12 cellular contexts compared by ENCODE assay signal in genomic region chr2:100603945-100604633, GRCh38. TPM values are rescaled to one million over a fixed set of nuclear protein-coding genes. Genes with fewer than 3 reads are reported as not detected.
DNase-seq lines count a peak whose midpoint lies in the region; TF ChIP-seq lines count a peak whose summit lies in the region.
"Had no signal": no experiment of that assay in that cellular context is flagged by ENCODE, and none has a peak within 500 bp of the region (broad histone marks: within the 10 kb centered on the region; RNA-seq: fewer than 3 reads in every experiment).

No MANE protein-coding gene starts in this region.

- WGBS in sigmoid colon, 2 donors = 78 to 81% methylated on average over 10 of the region's 10 CpGs

- H3K27ac ChIP-seq in left ventricle myocardium inferior (replicated peaks) = peak overlapping the region; percentile 69
- H3K27ac ChIP-seq in sigmoid colon = peak overlapping the region; percentile 25 to 70 (median 53)
- H3K27ac ChIP-seq: foreskin keratinocyte, uterus had no signal

- DNase-seq in HAP-1 (ENCODE audit: low spot score in 2 of 2) (peak; percentile 31 to 59), astrocyte of the hippocampus (ENCODE audit: low read depth, low spot score) (peak; percentile 79), left ventricle myocardium inferior (no peak), sigmoid colon (no peak), NCI-H1694 (lab: John Stamatoyannopoulos, UW) (no peak), occipital lobe (lab: John Stamatoyannopoulos, UW) (no peak), NOMO-1 treated with DMSO at 0.1 percent for 48 hours (lab: John Stamatoyannopoulos, UW; ENCODE audit: unreplicated experiment) (no peak)
- DNase-seq: activated CD8-positive, alpha-beta memory T cell treated with anti-CD3 and anti-CD28 coated beads, Interleukin-2, amount 50 U/mL, for 48 hours; DMS153; foreskin keratinocyte; NCI-H146; uterus had no signal

- no peaks in the 10 kb centered on the region for H3K36me3 ChIP-seq in HAP-1 (replicated peaks)
- no peaks in the 10 kb centered on the region for H3K36me3 ChIP-seq in left ventricle myocardium inferior
- no peaks in the 10 kb centered on the region for H3K36me3 ChIP-seq in sigmoid colon
- H3K36me3 ChIP-seq: uterus had no signal

- H3K4me1 ChIP-seq in HAP-1 (peaks cover 10% of the 10 kb centered on the region), left ventricle myocardium inferior (peaks cover 13% of the 10 kb centered on the region), sigmoid colon (peaks cover 0 to 15% (median 13%) of the 10 kb centered on the region in 4 donors)
- H3K4me1 ChIP-seq: foreskin keratinocyte, uterus had no signal

- H3K27me3 ChIP-seq in HAP-1 (ENCODE audit: low read depth) = no peaks in the 10 kb centered on the region
- no peaks in the 10 kb centered on the region for H3K27me3 ChIP-seq in left ventricle myocardium inferior (ENCODE audit: low read depth)
- no peaks in the 10 kb centered on the region for H3K27me3 ChIP-seq in sigmoid colon
- H3K27me3 ChIP-seq: foreskin keratinocyte, uterus had no signal

- TF ChIP-seq POLR2A in sigmoid colon (IDR thresholded peaks at IDR 0.05) = no peak

- TF ChIP-seq CTCF in left ventricle myocardium inferior (IDR thresholded peaks at IDR 0.05; ENCODE audit: borderline replicate concordance) = no peak
- no peak for TF ChIP-seq CTCF in sigmoid colon (IDR thresholded peaks at IDR 0.05)

- intact Hi-C loops in left ventricle myocardium inferior (cut with micrococcal nuclease) = no loop called here
- intact Hi-C loops in sigmoid colon (cut with DNase I) = no loop called here

- H3K9me3 ChIP-seq in HAP-1 = no peaks in the 10 kb centered on the region
- H3K9me3 ChIP-seq in left ventricle myocardium inferior (replicated peaks) = no peaks in the 10 kb centered on the region
- no peaks in the 10 kb centered on the region for H3K9me3 ChIP-seq in sigmoid colon
- H3K9me3 ChIP-seq: uterus had no signal

- in situ Hi-C loops in HAP-1 (cut with MboI; ENCODE audit: low sequenced_read_pairs) = no loop called here

- H3K4me3 ChIP-seq in HAP-1 (no peak overlapping the region), left ventricle myocardium inferior (no peak overlapping the region), sigmoid colon (no peak overlapping the region)
- H3K4me3 ChIP-seq: uterus had no signal

- TF ChIP-seq EP300 in sigmoid colon (IDR thresholded peaks at IDR 0.05) = no peak

RNA-seq across cellular contexts. Expression of gene PDCL3, which starts 41.3 kb away (rescaled TPM):
- 27.6 TPM for total RNA-seq in left ventricle myocardium inferior
- total RNA-seq in sigmoid colon = 10 to 100 TPM; 23.5 to 41.3 (median 31.3) TPM
- 10 to 100 TPM; 25.8 to 40.2 (median 36.8) TPM for polyA plus RNA-seq in sigmoid colon
- total RNA-seq in occipital lobe = 8.1 TPM

Comparison
In these comparisons a context has a peak if more than half of its experiments do, and no peak if none do; other contexts are left out.
1. DNase-seq: peak in HAP-1 (2 of 2) and astrocyte of the hippocampus (single experiment); none in left ventricle myocardium inferior (single experiment), sigmoid colon (single experiment), NCI-H1694 (single experiment), occipital lobe (single experiment) and NOMO-1 treated with DMSO at 0.1 percent for 48 hours (single experiment).